ENCODE assay signal across 13 cellular contexts in the genomic region with DNA sequence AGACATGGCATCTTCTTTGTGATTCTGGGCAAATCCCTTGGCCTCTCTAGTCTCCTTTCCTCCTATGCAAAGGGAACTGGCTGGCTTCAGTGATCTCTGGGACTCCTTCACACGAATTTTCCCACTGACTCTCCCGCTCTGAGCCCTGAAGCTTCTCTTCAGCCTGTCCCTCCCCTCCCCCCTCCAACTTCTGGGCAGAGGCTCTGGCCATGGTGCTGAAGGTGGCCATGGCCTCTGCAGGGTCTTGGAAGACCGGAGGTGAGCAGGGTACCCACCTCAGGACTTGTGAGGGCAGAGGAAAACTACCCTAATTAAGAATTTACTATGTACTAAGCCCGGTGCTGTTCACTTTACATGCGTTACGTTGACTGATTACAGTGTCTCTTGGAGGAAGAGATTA. TPM values are rescaled to one million over a fixed set of nuclear protein-coding genes. Genes with fewer than 3 reads are reported as not detected.
A peak's percentile ranks its signal among the peaks of the same experiment; 100 is the strongest.
DNase-seq lines count a peak whose midpoint lies in the region; ATAC-seq and TF ChIP-seq lines count a peak whose summit lies in the region.
"Had no signal": no experiment of that assay in that cellular context is flagged by ENCODE, and none has a peak within 500 bp of the region (broad histone marks: within the 10 kb centered on the region; RNA-seq: fewer than 3 reads in every experiment).

No MANE protein-coding gene starts in this region.

- TF ChIP-seq CTCF in PC-3 (conservative IDR thresholded peaks at IDR 0.05; ENCODE audit: low read depth, low read length) (no peak), endothelial cell (IDR thresholded peaks at IDR 0.05; ENCODE audit: unreplicated experiment) (no peak), neural cell (IDR thresholded peaks at IDR 0.05; ENCODE audit: poor library complexity, severe bottlenecking) (no peak)

- no peak overlapping the region for H3K9ac ChIP-seq in PC-3 (ENCODE audit: low read length)
- no peak overlapping the region for H3K9ac ChIP-seq in neural cell (ENCODE audit: low read length)

- H3K79me2 ChIP-seq in PC-3 (ENCODE audit: low read length) (no peaks in the 10 kb centered on the region), neural cell (replicated peaks; ENCODE audit: insufficient read depth, low read length) (no peaks in the 10 kb centered on the region)

- CTCF ChIA-PET in PC-3 (lab: Charles Lee): no interaction called here

- DNase-seq in HAP-1 (ENCODE audit: low spot score in 2 of 2) (peak; percentile 25 to 61), PC-3 (peak; percentile 46), endothelial cell (ENCODE audit: low spot score) (peak; percentile 70), mucosa of gallbladder (ENCODE audit: low spot score) (no peak), GDM1 (lab: John Stamatoyannopoulos, UW) (no peak)
- DNase-seq: activated CD4-positive, alpha-beta T cell treated with anti-CD3 and anti-CD28 coated beads, Interleukin-2, amount 10 ng/mL, durations not matched to agents 7 days and 5 days; dorsolateral prefrontal cortex; naive thymus-derived CD4-positive, alpha-beta T cell had no signal

- H3K9me2 ChIP-seq in PC-3 (replicated peaks; ENCODE audit: low read length) (no peaks in the 10 kb centered on the region), neural cell (ENCODE audit: insufficient read depth, low read length) (no peaks in the 10 kb centered on the region)

- no TSS peak for BruUV-seq in PC-3 (replicated peaks; lab: Mats Ljungman, UMichigan)

- H3K36me3 Mint-ChIP-seq in endothelial cell (ENCODE audit: low read depth, unreplicated experiment): no peaks in the 10 kb centered on the region
- H3K36me3 Mint-ChIP-seq: activated naive CD4-positive, alpha-beta T cell treated with anti-CD3 and anti-CD28 coated beads, Interleukin-2, amount 50 U/mL, for 24 hours; naive thymus-derived CD4-positive, alpha-beta T cell had no signal

- no peak overlapping the region for H3K27ac ChIP-seq in PC-3 (ENCODE audit: low read length)
- no peak overlapping the region for H3K27ac ChIP-seq in neural cell (ENCODE audit: low read length)
- H3K27ac ChIP-seq: dorsolateral prefrontal cortex had no signal

- no peak overlapping the region for H3K27ac Mint-ChIP-seq in endothelial cell (ENCODE audit: unreplicated experiment)
- H3K27ac Mint-ChIP-seq: activated CD4-positive, alpha-beta T cell treated with anti-CD3 and anti-CD28 coated beads, Interleukin-2, amount 10 ng/mL, durations not matched to agents 7 days and 5 days; activated naive CD4-positive, alpha-beta T cell treated with anti-CD3 and anti-CD28 coated beads, Interleukin-2, amount 50 U/mL, for 24 hours; naive thymus-derived CD4-positive, alpha-beta T cell had no signal

- no peaks in the 10 kb centered on the region for H3K9me3 Mint-ChIP-seq in endothelial cell (ENCODE audit: unreplicated experiment)
- H3K9me3 Mint-ChIP-seq: activated CD4-positive, alpha-beta T cell treated with anti-CD3 and anti-CD28 coated beads, Interleukin-2, amount 10 ng/mL, durations not matched to agents 7 days and 5 days; activated naive CD4-positive, alpha-beta T cell treated with anti-CD3 and anti-CD28 coated beads, Interleukin-2, amount 50 U/mL, for 24 hours; naive thymus-derived CD4-positive, alpha-beta T cell had no signal

- TF ChIP-seq EP300 in neural cell (conservative IDR thresholded peaks at IDR 0.05; ENCODE audit: poor library complexity, severe bottlenecking): no peak

- H3K9me3 ChIP-seq in HAP-1 (no peaks in the 10 kb centered on the region), PC-3 (ENCODE audit: low read length) (no peaks in the 10 kb centered on the region), neural cell (ENCODE audit: low read length) (no peaks in the 10 kb centered on the region)
- H3K9me3 ChIP-seq: Caco-2 had no signal

- peak overlapping the region; percentile 16 for H3K4me3 Mint-ChIP-seq in endothelial cell (ENCODE audit: unreplicated experiment)
- H3K4me3 Mint-ChIP-seq: activated CD4-positive, alpha-beta T cell treated with anti-CD3 and anti-CD28 coated beads, Interleukin-2, amount 10 ng/mL, durations not matched to agents 7 days and 5 days; activated naive CD4-positive, alpha-beta T cell treated with anti-CD3 and anti-CD28 coated beads, Interleukin-2, amount 50 U/mL, for 24 hours; naive thymus-derived CD4-positive, alpha-beta T cell had no signal

- H3K36me3 ChIP-seq in HAP-1 (replicated peaks): no peaks in the 10 kb centered on the region
- no peaks in the 10 kb centered on the region for H3K36me3 ChIP-seq in PC-3 (ENCODE audit: low read depth, low read length)
- H3K36me3 ChIP-seq in neural cell (ENCODE audit: insufficient read depth, low read length): no peaks in the 10 kb centered on the region

- no peak overlapping the region for H3K4me3 ChIP-seq in HAP-1
- H3K4me3 ChIP-seq in PC-3 (ENCODE audit: low read length): no peak overlapping the region
- no peak overlapping the region for H3K4me3 ChIP-seq in neural cell (ENCODE audit: low read length)
- H3K4me3 ChIP-seq: dorsolateral prefrontal cortex had no signal

- TF ChIP-seq RAD21 in neural cell (conservative IDR thresholded peaks at IDR 0.05): no peak

- intact Hi-C loops in PC-3 (cut with micrococcal nuclease): no loop called here

- no peaks in the 10 kb centered on the region for H3K27me3 ChIP-seq in HAP-1 (ENCODE audit: low read depth)
- peaks cover 22% of the 10 kb centered on the region for H3K27me3 ChIP-seq in PC-3 (ENCODE audit: low read length)
- no peaks in the 10 kb centered on the region for H3K27me3 ChIP-seq in neural cell (ENCODE audit: insufficient read depth, low read depth, low read length)
- H3K27me3 ChIP-seq: dorsolateral prefrontal cortex had no signal

- in situ Hi-C loops in HAP-1 (cut with MboI; ENCODE audit: low sequenced_read_pairs): no loop called here

- H2AFZ ChIP-seq in PC-3 (ENCODE audit: low read length) (no peak overlapping the region), neural cell (ENCODE audit: low read depth, low read length) (no peak overlapping the region)

- POLR2A ChIA-PET in PC-3 (lab: Charles Lee; ENCODE audit: unreplicated experiment): no interaction called here

- no peaks in the 10 kb centered on the region for H3F3A ChIP-seq in PC-3 (ENCODE audit: low read length, unreplicated experiment)
- no peaks in the 10 kb centered on the region for H3F3A ChIP-seq in neural cell (ENCODE audit: insufficient read depth, low read length, poor library complexity, severe bottlenecking)

- H3K4me2 ChIP-seq in PC-3 (ENCODE audit: low read length) (no peak overlapping the region), neural cell (ENCODE audit: low read length) (peak overlapping the region; percentile 12)

- no peak for ATAC-seq in PC-3
- no peak for ATAC-seq in HG02588 (IDR thresholded peaks at IDR 0.05; ENCODE audit: unreplicated experiment)
- ATAC-seq in GM19467 (IDR thresholded peaks at IDR 0.05; ENCODE audit: unreplicated experiment): no peak
- ATAC-seq: naive thymus-derived CD4-positive, alpha-beta T cell had no signal

- no peaks in the 10 kb centered on the region for H4K20me1 ChIP-seq in PC-3 (ENCODE audit: low read length)
- H4K20me1 ChIP-seq in neural cell (ENCODE audit: insufficient read depth): no peaks in the 10 kb centered on the region

- H3K4me1 ChIP-seq in HAP-1 (no peaks in the 10 kb centered on the region), PC-3 (ENCODE audit: insufficient read depth, low read length) (no peaks in the 10 kb centered on the region)
- H3K4me1 ChIP-seq: Caco-2 had no signal

- peaks cover 5% of the 10 kb centered on the region for H3K27me3 Mint-ChIP-seq in endothelial cell (ENCODE audit: unreplicated experiment)

- peaks cover 7% of the 10 kb centered on the region for H3K4me1 Mint-ChIP-seq in endothelial cell (ENCODE audit: unreplicated experiment)
- H3K4me1 Mint-ChIP-seq: activated CD4-positive, alpha-beta T cell treated with anti-CD3 and anti-CD28 coated beads, Interleukin-2, amount 10 ng/mL, durations not matched to agents 7 days and 5 days; activated naive CD4-positive, alpha-beta T cell treated with anti-CD3 and anti-CD28 coated beads, Interleukin-2, amount 50 U/mL, for 24 hours; naive thymus-derived CD4-positive, alpha-beta T cell had no signal

TF ChIP-seq in neural cell, 6 proteins besides CTCF, POLR2A, EP300 and RAD21:
- peak; percentile 40 for TF ChIP-seq REST (IDR thresholded peaks at IDR 0.05; ENCODE audit: borderline replicate concordance)
- no peak for TF ChIP-seq MXI1 (conservative IDR thresholded peaks at IDR 0.05; ENCODE audit: poor library complexity, severe bottlenecking)

RNA-seq across cellular contexts. Expression of gene POU3F1, which starts 29.4 kb away (rescaled TPM):
- total RNA-seq in PC-3 (2014; rRNA removed) (not detected in 2 replicates), endothelial cell (ENCODE audit: unreplicated experiment) (1.2 TPM), mucosa of gallbladder (0.09 TPM)
- polyA plus RNA-seq in neural cell: 2.6 and 3.1 TPM in 2 replicates
- 4.9 and 6.6 TPM in 2 replicates for polyA minus RNA-seq in neural cell
- total RNA-seq: activated CD4-positive, alpha-beta T cell treated with anti-CD3 and anti-CD28 coated beads, Interleukin-2, amount 10 ng/mL, durations not matched to agents 7 days and 5 days; Caco-2 had no signal
- polyA plus RNA-seq: naive thymus-derived CD4-positive, alpha-beta T cell had no signal

Comparison
In these comparisons a context has a peak if more than half of its experiments do, and no peak if none do; other contexts are left out.
1. DNase-seq: peak in HAP-1 (2 of 2), PC-3 (single experiment) and endothelial cell (single experiment); none in mucosa of gallbladder (single experiment) and GDM1 (single experiment).